14 cellular contexts compared by ENCODE assay signal in genomic region chrX:101395789-101396188, GRCh38. TPM values are rescaled to one million over a fixed set of nuclear protein-coding genes. Genes with fewer than 3 reads are reported as not detected.
DNase-seq lines count a peak whose midpoint lies in the region; ATAC-seq and TF ChIP-seq lines count a peak whose summit lies in the region.
"Had no signal": no experiment of that assay in that cellular context is flagged by ENCODE, and none has a peak within 500 bp of the region (broad histone marks: within the 10 kb centered on the region; RNA-seq: fewer than 3 reads in every experiment).

No MANE protein-coding gene starts in this region.

- H3K36me3 Mint-ChIP-seq in CD4-positive, alpha-beta memory T cell = peaks cover 0 to 37% of the 10 kb centered on the region in 2 donors

- TF ChIP-seq EP300 in gastroesophageal sphincter (IDR thresholded peaks at IDR 0.05) = no peak

- no peaks in the 10 kb centered on the region for H3K36me3 ChIP-seq in CD4-positive, alpha-beta memory T cell (ENCODE audit: insufficient read depth, low read length)
- H3K36me3 ChIP-seq in gastroesophageal sphincter = peaks cover 0 to 19% of the 10 kb centered on the region in 2 donors
- H3K36me3 ChIP-seq: suprapubic skin had no signal

- peaks cover 10% of the 10 kb centered on the region for H3K4me1 ChIP-seq in CD4-positive, alpha-beta memory T cell (ENCODE audit: insufficient read depth, low read length)
- peaks cover 0 to 3% (median 0%) of the 10 kb centered on the region in 3 donors for H3K4me1 ChIP-seq in gastroesophageal sphincter

- H3K9me3 Mint-ChIP-seq in CD4-positive, alpha-beta memory T cell = no peaks in the 10 kb centered on the region

- peaks cover 10 to 31% (median 15%) of the 10 kb centered on the region in 4 donors for H3K4me1 Mint-ChIP-seq in CD4-positive, alpha-beta memory T cell

- POLR2A ChIA-PET in CD4-positive, alpha-beta memory T cell (lab: Charles Lee; ENCODE audit: partially characterized antibody) = no interaction called here
- POLR2A ChIA-PET in HEK293T (lab: Yijun Ruan, JAX) = interaction anchor here (0.8 to 4.8 kb wide), 7 partner anchors 8 to 48 kb away, joined by 3 to 24 read pairs (median 6); partner anchors contain the start of genes BTK, GLA, HNRNPH2 and TIMM8A

- no peak overlapping the region for H3K27ac ChIP-seq in CD4-positive, alpha-beta memory T cell (ENCODE audit: low read depth, low read length)
- no peak overlapping the region for H3K27ac ChIP-seq in gastroesophageal sphincter
- H3K27ac ChIP-seq: suprapubic skin, WERI-Rb-1 had no signal

- intact Hi-C loops in CD4-positive, alpha-beta memory T cell (cut with micrococcal nuclease) = no loop called here

- CTCF ChIA-PET in CD4-positive, alpha-beta memory T cell (lab: Charles Lee; ENCODE audit: partially characterized antibody) = no interaction called here
- CTCF ChIA-PET in HEK293T (lab: Yijun Ruan, JAX) = no interaction called here

- H3K27me3 Mint-ChIP-seq in CD4-positive, alpha-beta memory T cell = no peaks in the 10 kb centered on the region

- H3K4me3 ChIP-seq in CD4-positive, alpha-beta memory T cell (ENCODE audit: low read length in 2 of 2) = no peak overlapping the region
- no peak overlapping the region for H3K4me3 ChIP-seq in gastroesophageal sphincter
- H3K4me3 ChIP-seq: suprapubic skin had no signal

- peak overlapping the region in 4 of 7 donors; percentile 16 to 61 (median 44) for H3K27ac Mint-ChIP-seq in CD4-positive, alpha-beta memory T cell

- peak; percentile 48 for ATAC-seq in gastroesophageal sphincter
- ATAC-seq in HG02623 (IDR thresholded peaks at IDR 0.05; ENCODE audit: unreplicated experiment) = no peak
- no peak for ATAC-seq in HG02870 (IDR thresholded peaks at IDR 0.05; ENCODE audit: unreplicated experiment)
- ATAC-seq: right cardiac atrium had no signal

- no peaks in the 10 kb centered on the region for H3K9me3 ChIP-seq in CD4-positive, alpha-beta memory T cell (ENCODE audit: control insufficient read depth in 1 of 2, low read length in 2 of 2)
- no peaks in the 10 kb centered on the region for H3K9me3 ChIP-seq in gastroesophageal sphincter
- H3K9me3 ChIP-seq: suprapubic skin had no signal

- no peak for DNase-seq in CD4-positive, alpha-beta memory T cell
- no peak for DNase-seq in HEK293T (ENCODE audit: extremely low spot score)
- peak; percentile 51 for DNase-seq in SKM-1 treated with dmso at 0.1 percent for 144 hours (lab: John Stamatoyannopoulos, UW; ENCODE audit: unreplicated experiment)
- no peak for DNase-seq in DMS114 treated with DMSO at 0.1 percent for 48 hours (lab: John Stamatoyannopoulos, UW; ENCODE audit: unreplicated experiment)
- DNase-seq: activated gamma-delta T cell, islet precursor cell, NCI-H345, right cardiac atrium, WERI-Rb-1 had no signal

- no peak for TF ChIP-seq POLR2A in gastroesophageal sphincter (IDR thresholded peaks at IDR 0.05)

- no peak for TF ChIP-seq CTCF in gastroesophageal sphincter (IDR thresholded peaks at IDR 0.05)

- H3K27me3 ChIP-seq in CD4-positive, alpha-beta memory T cell (ENCODE audit: insufficient read depth, low read length) = no peaks in the 10 kb centered on the region
- H3K27me3 ChIP-seq in gastroesophageal sphincter = no peaks in the 10 kb centered on the region
- H3K27me3 ChIP-seq: suprapubic skin had no signal

- 88 to 100% methylated on average over 1 of the region's 1 CpG for WGBS in gastroesophageal sphincter (ENCODE audit: low coverage in 1 of 2), 2 donors

- H3K4me3 Mint-ChIP-seq in CD4-positive, alpha-beta memory T cell = no peak overlapping the region

TF ChIP-seq in HEK293T, 16 proteins besides CTCF, POLR2A, EP300 and RAD21:
- TF ChIP-seq NFRKB (IDR thresholded peaks at IDR 0.05) (no peak), PKNOX1 (IDR thresholded peaks at IDR 0.05) (peak; percentile 37; the same call in 1 of the 2 replicates), BHLHE40 (IDR thresholded peaks at IDR 0.05; ENCODE audit: borderline replicate concordance) (no peak; the same call in 1 of the 2 replicates), HDGF (IDR thresholded peaks at IDR 0.05; ENCODE audit: borderline replicate concordance) (no peak), FOXM1 (IDR thresholded peaks at IDR 0.05; ENCODE audit: borderline replicate concordance) (0 out of 2 replicates have a peak, but pooled peaks have one; percentile 23)

RNA-seq across cellular contexts. Expression of gene RPL36A, which starts 5.0 kb away (rescaled TPM):
- total RNA-seq in CD4-positive, alpha-beta memory T cell = 100 to 1,000 TPM; 380 to 428 TPM
- polyA plus RNA-seq in CD4-positive, alpha-beta memory T cell = 1,000 to 10,000 TPM; 2,296 to 2,724 TPM
- total RNA-seq in gastroesophageal sphincter = 1,000 to 10,000 TPM in 3 of 4 donors, 100 to 1,000 TPM in 1; 629 to 1,573 (median 1,208) TPM

RNA-seq across cellular contexts. Expression of gene BTK, which starts 9.8 kb away (rescaled TPM):
- total RNA-seq in CD4-positive, alpha-beta memory T cell = 1 to 10 TPM; 1.6 to 1.9 TPM
- 1 to 10 TPM in 1 of 2 donors, not detected in 1; 1.1 TPM for polyA plus RNA-seq in CD4-positive, alpha-beta memory T cell
- total RNA-seq in gastroesophageal sphincter = 10 to 100 TPM in 1 of 4 donors, 1 to 10 TPM in 3; 2.2 to 14.8 (median 4.5) TPM
- total RNA-seq: LHCN-M2 had no signal

RNA-seq across cellular contexts. Expression of gene GLA, which starts 11.9 kb away (rescaled TPM):
- 10 to 100 TPM; 13.1 TPM for total RNA-seq in CD4-positive, alpha-beta memory T cell
- 10 to 100 TPM in 1 of 2 donors, 1 to 10 TPM in 1; 9.6 to 16.1 TPM for polyA plus RNA-seq in CD4-positive, alpha-beta memory T cell
- total RNA-seq in gastroesophageal sphincter = 10 to 100 TPM in 3 of 4 donors, 1 to 10 TPM in 1; 9.2 to 22.0 (median 16.1) TPM

RNA-seq across cellular contexts. Expression of gene HNRNPH2, which starts 12.2 kb away (rescaled TPM):
- total RNA-seq in CD4-positive, alpha-beta memory T cell = 10 to 100 TPM; 40.1 to 40.9 TPM
- polyA plus RNA-seq in CD4-positive, alpha-beta memory T cell = 100 to 1,000 TPM in 1 of 2 donors, 10 to 100 TPM in 1; 86.1 to 105 TPM
- 10 to 100 TPM; 38.8 to 66.6 (median 62.1) TPM for total RNA-seq in gastroesophageal sphincter

RNA-seq across cellular contexts. Expression of gene TIMM8A, which starts 47.2 kb away (rescaled TPM):
- 10 to 100 TPM; 12.0 to 13.3 TPM for total RNA-seq in CD4-positive, alpha-beta memory T cell
- 10 to 100 TPM in 1 of 2 donors, 1 to 10 TPM in 1; 8.8 to 10.5 TPM for polyA plus RNA-seq in CD4-positive, alpha-beta memory T cell
- total RNA-seq in gastroesophageal sphincter = 1 to 10 TPM; 1.5 to 7.1 (median 5.3) TPM
